ENCODE assay signal across 8 cellular contexts in the genomic region with DNA sequence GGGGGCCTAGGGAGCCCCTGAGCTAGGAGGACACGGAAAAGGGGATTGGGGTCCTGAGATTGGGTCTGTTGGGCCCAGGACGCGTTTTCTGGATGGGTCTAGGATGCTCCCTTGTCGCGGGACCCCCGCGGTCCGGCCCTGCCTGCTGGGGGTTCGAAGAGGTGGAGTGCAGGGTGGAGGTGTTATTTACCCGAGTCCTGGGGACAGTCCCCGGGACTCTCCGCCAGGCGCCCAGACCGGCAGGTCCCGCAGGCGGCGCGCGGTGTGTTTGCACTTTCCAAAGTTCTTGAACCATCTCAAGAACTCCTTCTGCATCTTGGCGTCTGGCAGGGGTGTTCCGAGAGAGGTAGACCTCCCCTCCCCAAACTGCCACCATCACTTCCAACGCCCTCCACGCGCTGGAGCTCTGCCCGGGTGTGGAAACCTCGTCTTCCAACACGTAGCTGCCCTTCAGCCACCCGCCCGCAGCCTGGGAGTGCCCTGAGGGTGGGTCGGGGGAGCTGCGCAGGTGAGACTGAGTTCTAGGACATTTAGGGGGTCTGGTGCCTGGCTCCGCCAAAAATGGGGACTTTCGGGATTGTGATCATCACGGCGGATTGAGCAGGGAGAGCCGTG.
DNase-seq lines count a peak whose midpoint lies in the region; ATAC-seq and TF ChIP-seq lines count a peak whose summit lies in the region.

No MANE protein-coding gene starts in this region.

- no peak for TF ChIP-seq CTCF in GM10248 (IDR thresholded peaks at IDR 0.05; ENCODE audit: control extremely low read depth, extremely low read depth, low read depth, missing control alignments)

- ATAC-seq in HG02852 (IDR thresholded peaks at IDR 0.05; ENCODE audit: unreplicated experiment): peak; percentile 32

- DNase-seq in GM10248 (ENCODE audit: extremely low spot score): peak; percentile 76
- peak; percentile 27 for DNase-seq in SW480 (ENCODE audit: low spot score)
- DNase-seq in caudate nucleus (lab: John Stamatoyannopoulos, UW): peak in 2 of 61 donors; percentile 10 to 29
- peak; percentile 37 for DNase-seq in left kidney (ENCODE audit: low read depth, low spot score)
- peak; percentile 15 for DNase-seq in stimulated activated naive CD4-positive, alpha-beta T cell treated with Interleukin-2 at 50 U/mL for 16 hours (lab: John Stamatoyannopoulos, UW)
- DNase-seq in NCI-H2081 (lab: John Stamatoyannopoulos, UW): no peak
- no peak for DNase-seq in NCI-H2227 (lab: John Stamatoyannopoulos, UW; ENCODE audit: unreplicated experiment)

- CTCF ChIA-PET in GM10248 (lab: Yijun Ruan, JAX): interaction anchor here (0.9 to 6.0 kb wide), 26 partner anchors 9 to 722 kb away, joined by 3 to 80 read pairs (median 7); no protein-coding TSS in a partner anchor

- peak overlapping the region; percentile 27 for H3K27ac ChIP-seq in caudate nucleus (ENCODE audit: low read depth, low read length)

- POLR2A ChIA-PET in GM10248 (lab: Yijun Ruan, JAX): no interaction called here

Comparison
In these comparisons a context has a peak if more than half of its experiments do, and no peak if none do; other contexts are left out.
1. DNase-seq: peak in GM10248 (single experiment), SW480 (single experiment), left kidney (single experiment) and stimulated activated naive CD4-positive, alpha-beta T cell treated with Interleukin-2 at 50 U/mL for 16 hours (single experiment); none in NCI-H2081 (0 of 2) and NCI-H2227 (single experiment).